8 cellular contexts compared by ENCODE assay signal in genomic region chr1:155322953-155323728, GRCh38. TPM values are rescaled to one million over a fixed set of nuclear protein-coding genes. Genes with fewer than 3 reads are reported as not detected.
DNase-seq lines count a peak whose midpoint lies in the region; ATAC-seq and TF ChIP-seq lines count a peak whose summit lies in the region.

No MANE protein-coding gene starts in this region.

- H3K27ac Mint-ChIP-seq in Calu3 (ENCODE audit: unreplicated experiment) (peak overlapping the region; percentile 60), natural killer cell (peak overlapping the region; percentile 74 to 79)
- peak overlapping the region; percentile 79 for H3K27ac Mint-ChIP-seq in stimulated activated memory B cell treated with anti-CD40 and anti-IgM and Interleukin-4, amounts not matched to agents 10 μg/mL and 1 μg/mL and 100 μg/mL, for 72 hours

- H3K4me3 ChIP-seq in fibroblast of mammary gland (ENCODE audit: control insufficient read depth, low read depth, low read length): peak overlapping the region; percentile 86

- peaks cover 93% of the 10 kb centered on the region for H3K36me3 Mint-ChIP-seq in Calu3 (ENCODE audit: insufficient read depth, unreplicated experiment)
- H3K36me3 Mint-ChIP-seq in natural killer cell: no peaks in the 10 kb centered on the region
- H3K36me3 Mint-ChIP-seq in stimulated activated memory B cell treated with anti-CD40 and anti-IgM and Interleukin-4, amounts not matched to agents 10 μg/mL and 1 μg/mL and 100 μg/mL, for 72 hours: peaks cover 30% of the 10 kb centered on the region

- BruUV-seq in Calu3 (replicated peaks; lab: Mats Ljungman, UMichigan): no TSS peak

- DNase-seq in Calu3 (peak; percentile 97), LHCN-M2 (ENCODE audit: low read depth) (peak; percentile 98), RPMI8226 (peak; percentile 90), fibroblast of mammary gland (ENCODE audit: low read depth) (peak; percentile 97), natural killer cell (peak; percentile 89)
- DNase-seq in activated T-helper 9 cell treated with anti-CD3 and anti-CD28 coated beads, Interleukin-2, amount 50 U/mL, for 16 hours (ENCODE audit: low read depth): peak; percentile 82

- ATAC-seq in GM21619 (IDR thresholded peaks at IDR 0.05; ENCODE audit: unreplicated experiment) (peak; percentile 31), natural killer cell (peak; percentile 59 to 76 (median 64))
- ATAC-seq in stimulated activated memory B cell treated with anti-CD40 and anti-IgM and Interleukin-4, amounts not matched to agents 10 μg/mL and 1 μg/mL and 100 μg/mL, for 72 hours: peak; percentile 76

- no peaks in the 10 kb centered on the region for H3K27me3 Mint-ChIP-seq in Calu3 (ENCODE audit: unreplicated experiment)
- H3K27me3 Mint-ChIP-seq in natural killer cell (ENCODE audit: low read depth in 2 of 2): no peaks in the 10 kb centered on the region
- no peaks in the 10 kb centered on the region for H3K27me3 Mint-ChIP-seq in stimulated activated memory B cell treated with anti-CD40 and anti-IgM and Interleukin-4, amounts not matched to agents 10 μg/mL and 1 μg/mL and 100 μg/mL, for 72 hours

- intact Hi-C loops in Calu3 (cut with micrococcal nuclease; ENCODE audit: unreplicated experiment) (loop anchor here (1.0 to 2.0 kb wide), 2 partner anchors 15 to 44 kb away; partner anchors contain the start of gene FDPS), natural killer cell (cut with micrococcal nuclease) (loop anchor here (1.0 to 5.0 kb wide), 5 partner anchors 15 to 239 kb away; partner anchors contain the start of genes ASH1L, FDPS and THBS3)

- no peaks in the 10 kb centered on the region for H3K9me3 Mint-ChIP-seq in Calu3 (ENCODE audit: low read depth, unreplicated experiment)
- H3K9me3 Mint-ChIP-seq in natural killer cell: no peaks in the 10 kb centered on the region
- H3K9me3 Mint-ChIP-seq in stimulated activated memory B cell treated with anti-CD40 and anti-IgM and Interleukin-4, amounts not matched to agents 10 μg/mL and 1 μg/mL and 100 μg/mL, for 72 hours: no peaks in the 10 kb centered on the region

- H3K4me3 Mint-ChIP-seq in Calu3 (ENCODE audit: low read depth, unreplicated experiment) (peak overlapping the region; percentile 90), natural killer cell (peak overlapping the region; percentile 96)
- peak overlapping the region; percentile 84 for H3K4me3 Mint-ChIP-seq in stimulated activated memory B cell treated with anti-CD40 and anti-IgM and Interleukin-4, amounts not matched to agents 10 μg/mL and 1 μg/mL and 100 μg/mL, for 72 hours

- CTCF ChIA-PET in Calu3 (lab: Charles Lee): interaction anchor here (0.6 to 3.4 kb wide), 19 partner anchors 15 to 680 kb away, joined by 3 to 44 read pairs (median 6); partner anchors contain the start of genes CLK2, FDPS, HCN3 and KRTCAP2

- H3K4me1 Mint-ChIP-seq in Calu3 (ENCODE audit: low read depth, unreplicated experiment) (peaks cover 46% of the 10 kb centered on the region), natural killer cell (peaks cover 21 to 53% of the 10 kb centered on the region in 2 donors)
- peaks cover 51% of the 10 kb centered on the region for H3K4me1 Mint-ChIP-seq in stimulated activated memory B cell treated with anti-CD40 and anti-IgM and Interleukin-4, amounts not matched to agents 10 μg/mL and 1 μg/mL and 100 μg/mL, for 72 hours

- TF ChIP-seq CTCF in Calu3 (IDR thresholded peaks at IDR 0.05; ENCODE audit: unreplicated experiment): peak; percentile 98
- TF ChIP-seq CTCF in fibroblast of mammary gland (conservative IDR thresholded peaks at IDR 0.05; ENCODE audit: control insufficient read depth, insufficient read depth, low read depth, low read length): peak; percentile 58
- peak; percentile 96 for TF ChIP-seq CTCF in natural killer cell (IDR thresholded peaks at IDR 0.05)

RNA-seq across cellular contexts. Expression of gene RUSC1, which starts 2.4 kb away (rescaled TPM):
- 48.4 and 49.0 TPM in 2 replicates for total RNA-seq in Calu3 (2022)
- total RNA-seq in LHCN-M2 (2014; rRNA removed): 41.6 and 43.3 TPM in 2 replicates
- polyA plus RNA-seq in LHCN-M2 (2012): 29.6 TPM
- 10 to 100 TPM; 20.4 to 24.7 (median 21.5) TPM for total RNA-seq in natural killer cell

RNA-seq across cellular contexts. Expression of gene FDPS, which starts 14.5 kb away (rescaled TPM):
- 329 and 410 TPM in 2 replicates for total RNA-seq in Calu3 (2022)
- 172 and 197 TPM in 2 replicates for total RNA-seq in LHCN-M2 (2014; rRNA removed)
- polyA plus RNA-seq in LHCN-M2 (2012): 390 TPM
- 100 to 1,000 TPM; 105 to 110 (median 105) TPM for total RNA-seq in natural killer cell

RNA-seq across cellular contexts. Expression of gene PKLR, which starts 21.9 kb away (rescaled TPM):
- total RNA-seq in Calu3 (2022) (not detected in 2 replicates), LHCN-M2 (2014; rRNA removed) (not detected in 2 replicates), natural killer cell (under 1 TPM in 1 of 3 donors, not detected in 2; 0.12 TPM)
- not detected for polyA plus RNA-seq in LHCN-M2 (2012)

RNA-seq across cellular contexts. Expression of gene HCN3, which starts 45.9 kb away (rescaled TPM):
- total RNA-seq in Calu3 (2022) (11.8 and 19.6 TPM in 2 replicates), LHCN-M2 (2014; rRNA removed) (1.8 and 2.1 TPM in 2 replicates), natural killer cell (1 to 10 TPM; 2.0 to 3.4 (median 2.6) TPM)
- polyA plus RNA-seq in LHCN-M2 (2012): 2.2 TPM

RNA-seq across cellular contexts. Expression of gene CLK2, which starts 49.8 kb away (rescaled TPM):
- total RNA-seq in Calu3 (2022) (78.5 and 79.4 TPM in 2 replicates), LHCN-M2 (2014; rRNA removed) (23.7 and 26.9 TPM in 2 replicates), natural killer cell (10 to 100 TPM; 70.4 to 97.5 (median 84.4) TPM)
- polyA plus RNA-seq in LHCN-M2 (2012): 14.4 TPM

Comparison
In these comparisons a context has a peak if more than half of its experiments do, and no peak if none do; other contexts are left out.
1. Peak in every context shown above with its lines: DNase-seq, ATAC-seq and H3K4me3 ChIP-seq.